Comparison of ENCODE assay signal across 9 cellular contexts in genomic region chr11:78586452-78587046, GRCh38. TPM values are rescaled to one million over a fixed set of nuclear protein-coding genes. Genes with fewer than 3 reads are reported as not detected.
A peak's percentile ranks its signal among the peaks of the same experiment; 100 is the strongest.
DNase-seq lines count a peak whose midpoint lies in the region; ATAC-seq, FAIRE-seq and TF ChIP-seq lines count a peak whose summit lies in the region.
"Had no signal": no experiment of that assay in that cellular context is flagged by ENCODE, and none has a peak within 500 bp of the region (broad histone marks: within the 10 kb centered on the region; RNA-seq: fewer than 3 reads in every experiment).

No MANE protein-coding gene starts in this region.

- no peak overlapping the region for H2AFZ ChIP-seq in H1 (ENCODE audit: low read length)

- WGBS in H1 (ENCODE audit: extremely low coverage in 1 of 2, insufficient coverage in 1 of 2, insufficient read length in 1 of 2, insufficient replicate concordance in 2 of 2, low coverage in 1 of 2, low lambda C conversion rate in 2 of 2, missing lambda C conversion rate in 1 of 2), 2 experiments = 100% methylated on average over 1 of the region's 1 CpG; no CpG with 5 or more reads in 1 of the 2 experiments
- 90 to 100% (median 93%) methylated on average over 1 of the region's 1 CpG for WGBS in psoas muscle, 3 donors

- H3K36me3 ChIP-seq in H1 (ENCODE audit: control insufficient read depth in 2 of 4, insufficient read depth in 4 of 4, low read length in 3 of 4) (no peaks in the 10 kb centered on the region), psoas muscle (ENCODE audit: insufficient read depth in 1 of 2, low read depth in 1 of 2) (no peaks in the 10 kb centered on the region)

- DNase-seq in NCI-H748 (lab: John Stamatoyannopoulos, UW; ENCODE audit: unreplicated experiment) (peak; percentile 22), NCI-H748 treated with DMSO at 0.1 percent for 48 hours (lab: John Stamatoyannopoulos, UW) (no peak), NCI-H1694 (lab: John Stamatoyannopoulos, UW) (peak; percentile 14), H1 (ENCODE audit: low read depth in 1 of 2, low spot score in 2 of 2) (no peak), psoas muscle (no peak), COLO668 (lab: John Stamatoyannopoulos, UW; ENCODE audit: unreplicated experiment) (no peak), pons (ENCODE audit: low spot score) (no peak)

- TF ChIP-seq CTCF in H1 (IDR thresholded peaks at IDR 0.05; ENCODE audit: control extremely low read depth in 1 of 3, insufficient read depth in 1 of 3, low read depth in 1 of 3, low read length in 3 of 3) (peak in 1 of 3 experiments; percentile 47; a peak in 2 of 4 replicates), psoas muscle (IDR thresholded peaks at IDR 0.05) (peak; percentile 33)

- H3K4me3 ChIP-seq in H1 (ENCODE audit: extremely low read depth in 1 of 4, insufficient read depth in 2 of 4, low read depth in 3 of 4, low read length in 4 of 4) = no peak overlapping the region
- no peak overlapping the region for H3K4me3 ChIP-seq in psoas muscle
- H3K4me3 ChIP-seq: BLaER1 treated with 17β-estradiol and CSF1 and Interleukin-3, amounts not matched to agents 10 nM and 100 nM had no signal

- H3K4me1 ChIP-seq in H1 (replicated peaks in 1 of 4; ENCODE audit: control insufficient read depth in 3 of 4, insufficient read depth in 4 of 4, low read length in 3 of 4) (no peaks in the 10 kb centered on the region), psoas muscle (no peaks in the 10 kb centered on the region)
- H3K4me1 ChIP-seq: BLaER1 treated with 17β-estradiol and CSF1 and Interleukin-3, amounts not matched to agents 10 nM and 100 nM had no signal

- no peak overlapping the region for H4K8ac ChIP-seq in H1 (ENCODE audit: extremely low read depth, insufficient read depth, low read length)

- TF ChIP-seq EP300 in H1 (IDR thresholded peaks at IDR 0.05; ENCODE audit: borderline replicate concordance in 1 of 2, low read depth in 2 of 2, low read length in 2 of 2) = no peak

- H3K23ac ChIP-seq in H1 (ENCODE audit: insufficient read length) = no peak overlapping the region

- peak; percentile 35 to 45; a peak in 3 of 4 replicates for TF ChIP-seq RAD21 in H1 (IDR thresholded peaks at IDR 0.05 in 1 of 2, conservative IDR thresholded peaks at IDR 0.05 in 1 of 2; ENCODE audit: low read depth in 2 of 2, low read length in 2 of 2)

- no peak overlapping the region for H3K18ac ChIP-seq in H1 (ENCODE audit: extremely low read depth, low read length)

- no peak overlapping the region for H3K56ac ChIP-seq in H1 (replicated peaks; ENCODE audit: insufficient read length, low read depth, low read length)

- no peak for TF ChIP-seq POLR2A in H1 (IDR thresholded peaks at IDR 0.05; ENCODE audit: control extremely low read depth in 1 of 2, low read depth in 2 of 2, low read length in 2 of 2)

- H3K4ac ChIP-seq in H1 (replicated peaks; ENCODE audit: insufficient read length, low read depth, low read length) = no peak overlapping the region

- intact Hi-C loops in psoas muscle (cut with DNase I) = no loop called here

- H2AK5ac ChIP-seq in H1 (ENCODE audit: low read depth, low read length) = no peak overlapping the region

- H3K79me2 ChIP-seq in H1 (ENCODE audit: control insufficient read depth in 1 of 2, insufficient read depth in 2 of 2, low read length in 2 of 2) = no peaks in the 10 kb centered on the region

- H3K9ac ChIP-seq in H1 (replicated peaks in 1 of 4; ENCODE audit: extremely low read depth in 1 of 4, low read depth in 3 of 4, low read length in 3 of 4) = no peak overlapping the region
- H3K9ac ChIP-seq: BLaER1 treated with 17β-estradiol and CSF1 and Interleukin-3, amounts not matched to agents 10 nM and 100 nM had no signal

- no peaks in the 10 kb centered on the region for H3K79me1 ChIP-seq in H1 (ENCODE audit: low read depth, low read length)

- no peaks in the 10 kb centered on the region for H4K20me1 ChIP-seq in H1 (replicated peaks in 1 of 2; ENCODE audit: control insufficient read depth in 1 of 2, insufficient read depth in 2 of 2, low read length in 2 of 2)
- H4K20me1 ChIP-seq: BLaER1 treated with 17β-estradiol and CSF1 and Interleukin-3, amounts not matched to agents 10 nM and 100 nM had no signal

- H2BK12ac ChIP-seq in H1 (ENCODE audit: low read depth, low read length) = no peak overlapping the region

- H3K27ac ChIP-seq in H1 (ENCODE audit: low read depth, low read length) (no peak overlapping the region), psoas muscle (no peak overlapping the region)
- H3K27ac ChIP-seq: BLaER1 treated with 17β-estradiol and CSF1 and Interleukin-3, amounts not matched to agents 10 nM and 100 nM had no signal

- H3K4me2 ChIP-seq in H1 (ENCODE audit: insufficient read depth in 1 of 2, low read depth in 2 of 2, low read length in 2 of 2) = no peak overlapping the region
- H3K4me2 ChIP-seq: BLaER1 treated with 17β-estradiol and CSF1 and Interleukin-3, amounts not matched to agents 10 nM and 100 nM had no signal

- H2BK15ac ChIP-seq in H1 (ENCODE audit: low read length) = no peak overlapping the region

- H3K9me3 ChIP-seq in H1 (ENCODE audit: insufficient read depth in 2 of 2, low read depth in 1 of 2, low read length in 1 of 2) (peaks cover 5 to 13% of the 10 kb centered on the region in 2 experiments; a peak in 1 of 4 replicates), psoas muscle (peaks cover 10% of the 10 kb centered on the region)

- no peaks in the 10 kb centered on the region for H3K23me2 ChIP-seq in H1 (ENCODE audit: low read depth, low read length)

- POLR2A ChIA-PET in H1 (lab: Charles Lee; ENCODE audit: partially characterized antibody) = interaction anchor here (0.6 to 1.1 kb wide), 2 partner anchors 8 to 12 kb away, joined by 3 read pairs; partner anchors contain the start of gene NARS2

- H4K5ac ChIP-seq in H1 (ENCODE audit: insufficient read length, low read depth, low read length) = no peak overlapping the region

- no peak for FAIRE-seq in H1 (lab: Jason Lieb, UNC)

- no peak overlapping the region for H2BK20ac ChIP-seq in H1 (ENCODE audit: low read length)

- CTCF ChIA-PET in H1 (lab: Charles Lee; ENCODE audit: partially characterized antibody) = interaction anchor here (0.6 to 3.2 kb wide), 14 partner anchors 9 to 531 kb away, joined by 3 to 33 read pairs (median 4); partner anchors contain the start of gene NARS2

- ATAC-seq in psoas muscle (no peak), HG02884 (IDR thresholded peaks at IDR 0.05; ENCODE audit: unreplicated experiment) (no peak)

- no peak overlapping the region for H2BK120ac ChIP-seq in H1 (replicated peaks; ENCODE audit: low read depth, low read length)

- no peak overlapping the region for H2BK5ac ChIP-seq in H1 (ENCODE audit: low read depth, low read length)

- H3K27me3 ChIP-seq in H1 (replicated peaks in 1 of 4; ENCODE audit: control insufficient read depth in 3 of 4, extremely low read depth in 1 of 4, insufficient read depth in 3 of 4, low read length in 3 of 4) (no peaks in the 10 kb centered on the region), psoas muscle (ENCODE audit: insufficient read depth in 3 of 3, low read length in 2 of 3) (no peaks in the 10 kb centered on the region)
- H3K27me3 ChIP-seq: BLaER1 treated with 17β-estradiol and CSF1 and Interleukin-3, amounts not matched to agents 10 nM and 100 nM had no signal

- H4K91ac ChIP-seq in H1 (replicated peaks; ENCODE audit: insufficient read length, low read length) = no peak overlapping the region

- H3K14ac ChIP-seq in H1 (ENCODE audit: insufficient read length) = no peak overlapping the region

TF ChIP-seq in H1, 55 proteins besides CTCF, POLR2A, EP300 and RAD21:
- TF ChIP-seq CBX5 (IDR thresholded peaks at IDR 0.05; ENCODE audit: low read depth, low read length) (no peak), BACH1 (IDR thresholded peaks at IDR 0.05; ENCODE audit: low read length) (no peak), HDAC6 (IDR thresholded peaks at IDR 0.05; ENCODE audit: low read depth, low read length) (no peak), EGR1 (IDR thresholded peaks at IDR 0.05; ENCODE audit: borderline replicate concordance, low read depth, low read length) (no peak), HDAC2 (IDR thresholded peaks at IDR 0.05; ENCODE audit: borderline replicate concordance in 1 of 2, low read depth in 2 of 2, low read length in 2 of 2) (no peak), CBX8 (IDR thresholded peaks at IDR 0.05; ENCODE audit: borderline replicate concordance, low read depth, low read length) (no peak), ZNF274 (IDR thresholded peaks at IDR 0.05; ENCODE audit: borderline replicate concordance, extremely low read depth, low read length) (no peak), CTBP2 (IDR thresholded peaks at IDR 0.05; ENCODE audit: borderline replicate concordance, insufficient read depth, insufficient read length, low read length) (no peak), TAF1 (IDR thresholded peaks at IDR 0.05; ENCODE audit: low read depth, low read length) (no peak), MAX (IDR thresholded peaks at IDR 0.05) (no peak), ATF3 (IDR thresholded peaks at IDR 0.05; ENCODE audit: insufficient read depth, low read depth, low read length) (no peak), RNF2 (IDR thresholded peaks at IDR 0.05; ENCODE audit: borderline replicate concordance, low read depth, low read length, missing control alignments, poor library complexity, severe bottlenecking) (no peak)

RNA-seq across cellular contexts. Expression of gene NARS2, which starts 11.9 kb away (rescaled TPM):
- 46.7 and 51.6 TPM in 2 replicates for total RNA-seq in H1 (2021; fragmentation: NEBNext Ultra II Directional; extraction: Animal tissue kit (Norgen Biotek cat#: 25700))
- polyA plus RNA-seq in H1 (2011; rRNA removed) = 14.8 and 26.2 TPM in 2 replicates
- 29.7 TPM for polyA plus RNA-seq in H1 (2011; cell fraction: cytosol; rRNA removed)
- 9.9 TPM for polyA plus RNA-seq in H1 (2011; cell fraction: nucleus; rRNA removed)
- 29.6 to 46.6 TPM (median 31.9 TPM) in 4 replicates for polyA plus RNA-seq in H1 (2012, experiment 1 of 2)
- 5.5 TPM for polyA plus RNA-seq in H1 (2012, experiment 2 of 2)
- polyA plus RNA-seq in H1 (2013, experiment 1 of 2) = 29.1 TPM
- 29.4 TPM for polyA plus RNA-seq in H1 (2013, experiment 2 of 2)
- polyA minus RNA-seq in H1 (2011; rRNA and poly(A)+ RNA removed) = 23.1 and 26.1 TPM in 2 replicates
- polyA minus RNA-seq in H1 (2011; cell fraction: cytosol; rRNA and poly(A)+ RNA removed) = 24.7 TPM
- 38.0 TPM for polyA minus RNA-seq in H1 (2011; cell fraction: nucleus; rRNA and poly(A)+ RNA removed)
- total RNA-seq in psoas muscle = 10 to 100 TPM; 12.8 to 18.6 (median 15.7) TPM
- 10 to 100 TPM; 14.0 to 22.3 (median 14.5) TPM for polyA plus RNA-seq in psoas muscle

Comparison
In these comparisons a context has a peak if more than half of its experiments do, and no peak if none do; other contexts are left out.
1. DNase-seq: peak in NCI-H748 (single experiment) and NCI-H1694 (single experiment); none in NCI-H748 treated with DMSO at 0.1 percent for 48 hours (single experiment), H1 (0 of 2), psoas muscle (0 of 2), COLO668 (single experiment) and pons (single experiment).